ENCODE assay signal across 19 cellular contexts in the genomic region with DNA sequence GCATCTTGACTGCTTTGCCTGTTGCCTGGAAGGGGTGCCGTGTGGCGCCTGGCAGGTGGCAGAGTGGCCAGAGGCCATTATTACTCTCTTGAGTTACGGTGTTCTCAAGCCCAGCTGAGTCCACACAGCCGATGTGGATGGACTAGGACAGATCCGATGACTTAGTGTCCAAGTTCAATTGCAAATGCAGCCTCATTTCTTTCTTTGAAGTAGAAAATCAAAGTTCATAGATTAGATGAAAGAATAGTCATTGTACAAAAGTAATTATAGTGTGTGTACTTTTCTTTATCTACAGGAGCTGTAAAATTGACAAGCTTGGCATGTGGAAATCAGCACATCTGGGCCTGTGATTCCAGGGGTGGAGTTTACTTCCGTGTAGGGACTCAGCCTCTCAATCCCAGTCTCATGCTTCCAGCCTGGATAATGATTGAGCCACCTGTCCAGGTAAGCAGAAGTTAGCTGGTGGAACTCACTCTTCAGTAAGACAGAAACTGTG.
"Had no signal": no experiment of that assay in that cellular context is flagged by ENCODE, and none has a peak within 500 bp of the region (broad histone marks: within the 10 kb centered on the region; RNA-seq: fewer than 3 reads in every experiment).

No MANE protein-coding gene starts in this region.

- DNase-seq: activated CD4-positive, alpha-beta T cell treated with anti-CD3 and anti-CD28 coated beads for 4 hours; activated CD8-positive, alpha-beta memory T cell treated with anti-CD3 and anti-CD28 coated beads, Interleukin-2, amount 50 U/mL, for 4 hours; activated CD8-positive, alpha-beta T cell treated with anti-CD3 and anti-CD28 coated beads for 36 hours; activated gamma-delta T cell treated with Interleukin-2 at 50 U/mL for 16 hours; activated naive CD8-positive, alpha-beta T cell treated with anti-CD3 and anti-CD28 coated beads, Interleukin-2, amount 10 ng/mL, durations not matched to agents 7 days and 5 days; activated T-cell treated with anti-CD3 and anti-CD28 coated beads, Interleukin-2, amount 50 U/mL, for 72 hours; effector CD4-positive, alpha-beta T cell; kidney; mesendoderm; T1000 had no signal

- H3K9me3 Mint-ChIP-seq: activated CD8-positive, alpha-beta T cell treated with anti-CD3 and anti-CD28 coated beads for 36 hours; activated naive CD8-positive, alpha-beta T cell treated with anti-CD3 and anti-CD28 coated beads, Interleukin-2, amount 10 ng/mL, durations not matched to agents 7 days and 5 days; activated T-cell treated with anti-CD3 and anti-CD28 coated beads, Interleukin-2, amount 50 U/mL, for 72 hours; neural progenitor cell; stimulated activated effector memory CD8-positive, alpha-beta T cell treated with anti-CD3 and anti-CD28 coated beads, Interleukin-12 subunit alpha, Interleukin-12 subunit beta, amount 100 ng/mL, for 72 hours had no signal

- H3K27me3 Mint-ChIP-seq: activated CD8-positive, alpha-beta T cell treated with anti-CD3 and anti-CD28 coated beads for 36 hours; activated naive CD8-positive, alpha-beta T cell treated with anti-CD3 and anti-CD28 coated beads, Interleukin-2, amount 10 ng/mL, durations not matched to agents 7 days and 5 days had no signal

- H3K27ac ChIP-seq: ascending aorta, cardiac muscle cell, neural progenitor cell, parathyroid adenoma, right atrium auricular region, skin epidermis had no signal

- H3K4me1 Mint-ChIP-seq: neural progenitor cell had no signal

- H3K27me3 ChIP-seq: ascending aorta, cardiac muscle cell, neural progenitor cell, right atrium auricular region had no signal

- H3K36me3 ChIP-seq: neural progenitor cell had no signal

- H3K9me3 ChIP-seq: ascending aorta, right atrium auricular region had no signal

- H3K27ac Mint-ChIP-seq: activated CD8-positive, alpha-beta T cell treated with anti-CD3 and anti-CD28 coated beads for 36 hours; activated naive CD8-positive, alpha-beta T cell treated with anti-CD3 and anti-CD28 coated beads, Interleukin-2, amount 10 ng/mL, durations not matched to agents 7 days and 5 days; activated T-cell treated with anti-CD3 and anti-CD28 coated beads, Interleukin-2, amount 50 U/mL, for 72 hours; neural progenitor cell; stimulated activated effector memory CD8-positive, alpha-beta T cell treated with anti-CD3 and anti-CD28 coated beads, Interleukin-12 subunit alpha, Interleukin-12 subunit beta, amount 100 ng/mL, for 72 hours had no signal

- ATAC-seq: activated CD8-positive, alpha-beta T cell treated with anti-CD3 and anti-CD28 coated beads for 36 hours; activated T-cell treated with anti-CD3 and anti-CD28 coated beads, Interleukin-2, amount 50 U/mL, for 72 hours; stimulated activated effector memory CD8-positive, alpha-beta T cell treated with anti-CD3 and anti-CD28 coated beads, Interleukin-12 subunit alpha, Interleukin-12 subunit beta, amount 100 ng/mL, for 72 hours had no signal

- FAIRE-seq: colon, frontal cortex, kidney had no signal

- H3K4me1 ChIP-seq: ascending aorta, neural progenitor cell, parathyroid adenoma, right atrium auricular region had no signal

- H3K4me3 ChIP-seq: ascending aorta, cardiac muscle cell, neural progenitor cell, right atrium auricular region, skin epidermis had no signal

- H3K4me3 Mint-ChIP-seq: activated CD8-positive, alpha-beta T cell treated with anti-CD3 and anti-CD28 coated beads for 36 hours; activated naive CD8-positive, alpha-beta T cell treated with anti-CD3 and anti-CD28 coated beads, Interleukin-2, amount 10 ng/mL, durations not matched to agents 7 days and 5 days; activated T-cell treated with anti-CD3 and anti-CD28 coated beads, Interleukin-2, amount 50 U/mL, for 72 hours; neural progenitor cell; stimulated activated effector memory CD8-positive, alpha-beta T cell treated with anti-CD3 and anti-CD28 coated beads, Interleukin-12 subunit alpha, Interleukin-12 subunit beta, amount 100 ng/mL, for 72 hours had no signal
